In the genomic region with DNA sequence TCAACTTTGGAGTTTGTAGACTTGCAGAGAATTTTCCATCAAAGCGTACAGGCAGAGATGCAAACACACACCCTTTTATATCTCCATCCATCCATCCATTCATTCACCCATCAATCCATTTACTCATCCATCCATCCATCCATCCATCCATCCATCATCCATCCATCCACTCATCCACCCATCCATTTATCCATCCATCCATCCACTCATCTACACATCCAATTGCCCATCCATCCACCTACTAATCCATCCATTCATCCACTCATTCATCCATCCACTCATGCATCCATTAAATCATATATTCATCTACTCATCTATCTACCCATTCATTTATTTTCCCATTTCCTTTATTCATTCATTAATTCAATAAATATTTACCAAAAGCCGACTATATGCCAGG, we compare ENCODE assay signal across 35 cellular contexts.
"Had no signal": no experiment of that assay in that cellular context is flagged by ENCODE, and none has a peak within 500 bp of the region (broad histone marks: within the 10 kb centered on the region; RNA-seq: fewer than 3 reads in every experiment).

No MANE protein-coding gene starts in this region.

- FAIRE-seq: astrocyte, TTC549 had no signal

- H3K36me3 Mint-ChIP-seq: activated CD4-positive, alpha-beta memory T cell treated with anti-CD3 and anti-CD28 coated beads for 36 hours; activated naive CD4-positive, alpha-beta T cell treated with anti-CD3 and anti-CD28 coated beads, Interleukin-2, amount 50 U/mL, for 72 hours; activated naive CD8-positive, alpha-beta T cell treated with anti-CD3 and anti-CD28 coated beads for 36 hours had no signal

- H3K27ac ChIP-seq: adrenal gland, body of pancreas, brain microvascular endothelial cell, breast epithelium, VCaP had no signal

- DNase-seq: activated B cell treated with CpG ODN at 0.5 μM for 24 hours; activated CD4-positive, alpha-beta memory T cell treated with anti-CD3 and anti-CD28 coated beads for 36 hours; activated CD4-positive, alpha-beta T cell treated with anti-CD3 and anti-CD28 coated beads for 4 hours; activated CD4-positive, alpha-beta T cell treated with anti-CD3 and anti-CD28 coated beads, Interleukin-2, amount 10 ng/mL, durations not matched to agents 24 days and 14 days; activated CD4-positive, alpha-beta T cell treated with anti-CD3 and anti-CD28 coated beads, Interleukin-2, amount 50 U/mL, for 1 hour; activated CD4-positive, alpha-beta T cell treated with anti-CD3 and anti-CD28 coated beads, Interleukin-2, amount 50 U/mL, for 4 hours; activated CD4-positive, CD25-positive, alpha-beta regulatory T cell treated with anti-CD3 and anti-CD28 coated beads, Interleukin-2, amount 50 U/mL, for 72 hours; activated CD8-positive, alpha-beta memory T cell treated with anti-CD3 and anti-CD28 coated beads, Interleukin-2, amount 50 U/mL, for 4 hours; activated CD8-positive, alpha-beta T cell treated with anti-CD3 and anti-CD28 coated beads for 36 hours; activated effector memory CD4-positive, alpha-beta T cell treated with anti-CD3 and anti-CD28 coated beads, Interleukin-2, amount 50 U/mL, for 16 hours; activated gamma-delta T cell treated with Interleukin-2 at 50 U/mL for 16 hours; activated naive CD4-positive, alpha-beta T cell; activated naive CD4-positive, alpha-beta T cell treated with anti-CD3 and anti-CD28 coated beads for 36 hours; activated naive CD4-positive, alpha-beta T cell treated with anti-CD3 and anti-CD28 coated beads, Interleukin-2, amount 50 U/mL, for 16 hours; activated naive CD8-positive, alpha-beta T cell treated with anti-CD3 and anti-CD28 coated beads for 36 hours; activated T-cell treated with anti-CD3 and anti-CD28 coated beads for 4 hours; activated T-cell treated with anti-CD3 and anti-CD28 coated beads, Interleukin-2, amount 50 U/mL, for 1 hour; activated T-cell treated with anti-CD3 and anti-CD28 coated beads, Interleukin-2, amount 50 U/mL, for 4 hours; activated T-cell treated with anti-CD3 and anti-CD28 coated beads, Interleukin-2, amount 50 U/mL, for 72 hours; adrenal gland; amniotic stem cell; body of pancreas; brain microvascular endothelial cell; central memory CD4-positive, alpha-beta T cell; T-helper 2 cell; T-helper 9 cell had no signal

- H3K4me3 ChIP-seq: adrenal gland, body of pancreas, breast epithelium had no signal

- H3K27ac Mint-ChIP-seq: activated B cell treated with CpG ODN at 0.5 μM for 24 hours; activated CD4-positive, alpha-beta memory T cell treated with anti-CD3 and anti-CD28 coated beads for 36 hours; activated CD4-positive, alpha-beta T cell treated with anti-CD3 and anti-CD28 coated beads, Interleukin-2, amount 10 ng/mL, durations not matched to agents 24 days and 14 days; activated CD8-positive, alpha-beta T cell treated with anti-CD3 and anti-CD28 coated beads for 36 hours; activated naive CD4-positive, alpha-beta T cell treated with anti-CD3 and anti-CD28 coated beads for 36 hours; activated naive CD4-positive, alpha-beta T cell treated with anti-CD3 and anti-CD28 coated beads, Interleukin-2, amount 50 U/mL, for 72 hours; activated naive CD8-positive, alpha-beta T cell treated with anti-CD3 and anti-CD28 coated beads for 36 hours; activated T-cell treated with anti-CD3 and anti-CD28 coated beads, Interleukin-2, amount 50 U/mL, for 72 hours; activated T-helper 1 cell treated with anti-CD3 and anti-CD28 coated beads, Interleukin-12 subunit alpha, Interleukin-12 subunit beta, Interleukin-2, Interleukin-4 antibody, amounts not matched to agents 30 ng/mL and 10 ng/mL and 1 ng/mL, durations not matched to agents 14 hours and 24 hours and 36 hours; activated T-helper 17 cell treated with anti-CD3 and anti-CD28 coated beads, Interleukin-2, amount 50 U/mL, for 72 hours; T-helper 1 cell treated with Interleukin-12 subunit alpha and Interleukin-12 subunit beta and Interleukin-4 antibody, amounts not matched to agents 30 μg/mL and 1 μg/mL, for 36 hours; T-helper 2 cell treated with Interferon-gamma antibody and Interleukin-4, amounts not matched to agents 5 μg/mL and 100 μg/mL, for 36 hours had no signal

- H3K36me3 ChIP-seq: adrenal gland, brain microvascular endothelial cell, breast epithelium had no signal

- H3K4me1 ChIP-seq: adrenal gland, body of pancreas, breast epithelium had no signal

- H3K4me3 Mint-ChIP-seq: activated B cell treated with CpG ODN at 0.5 μM for 24 hours; activated CD4-positive, alpha-beta memory T cell treated with anti-CD3 and anti-CD28 coated beads for 36 hours; activated CD4-positive, alpha-beta T cell treated with anti-CD3 and anti-CD28 coated beads, Interleukin-2, amount 10 ng/mL, durations not matched to agents 24 days and 14 days; activated CD8-positive, alpha-beta T cell treated with anti-CD3 and anti-CD28 coated beads for 36 hours; activated naive CD4-positive, alpha-beta T cell treated with anti-CD3 and anti-CD28 coated beads for 36 hours; activated naive CD8-positive, alpha-beta T cell treated with anti-CD3 and anti-CD28 coated beads for 36 hours; activated T-cell treated with anti-CD3 and anti-CD28 coated beads, Interleukin-2, amount 50 U/mL, for 4 hours; activated T-cell treated with anti-CD3 and anti-CD28 coated beads, Interleukin-2, amount 50 U/mL, for 72 hours; activated T-helper 1 cell treated with anti-CD3 and anti-CD28 coated beads, Interleukin-12 subunit alpha, Interleukin-12 subunit beta, Interleukin-2, Interleukin-4 antibody, amounts not matched to agents 30 ng/mL and 10 ng/mL and 1 ng/mL, durations not matched to agents 14 hours and 24 hours and 36 hours; activated T-helper 17 cell treated with anti-CD3 and anti-CD28 coated beads, Interleukin-2, amount 50 U/mL, for 72 hours; T-helper 1 cell treated with Interleukin-12 subunit alpha and Interleukin-12 subunit beta and Interleukin-4 antibody, amounts not matched to agents 30 μg/mL and 1 μg/mL, for 36 hours; T-helper 2 cell treated with Interferon-gamma antibody and Interleukin-4, amounts not matched to agents 5 μg/mL and 100 μg/mL, for 36 hours had no signal

- H3K9me3 ChIP-seq: adrenal gland, body of pancreas, breast epithelium had no signal

- H3K4me1 Mint-ChIP-seq: activated B cell treated with CpG ODN at 0.5 μM for 24 hours; activated CD4-positive, alpha-beta T cell treated with anti-CD3 and anti-CD28 coated beads, Interleukin-2, amount 10 ng/mL, durations not matched to agents 24 days and 14 days; activated naive CD8-positive, alpha-beta T cell treated with anti-CD3 and anti-CD28 coated beads for 36 hours; activated T-helper 17 cell treated with anti-CD3 and anti-CD28 coated beads, Interleukin-2, amount 50 U/mL, for 72 hours had no signal

- H3K9me3 Mint-ChIP-seq: activated B cell treated with CpG ODN at 0.5 μM for 24 hours; activated CD4-positive, alpha-beta memory T cell treated with anti-CD3 and anti-CD28 coated beads for 36 hours; activated CD4-positive, alpha-beta T cell treated with anti-CD3 and anti-CD28 coated beads, Interleukin-2, amount 10 ng/mL, durations not matched to agents 24 days and 14 days; activated CD8-positive, alpha-beta T cell treated with anti-CD3 and anti-CD28 coated beads for 36 hours; activated naive CD4-positive, alpha-beta T cell treated with anti-CD3 and anti-CD28 coated beads for 36 hours; activated naive CD8-positive, alpha-beta T cell treated with anti-CD3 and anti-CD28 coated beads for 36 hours; activated T-cell treated with anti-CD3 and anti-CD28 coated beads, Interleukin-2, amount 50 U/mL, for 4 hours; activated T-helper 1 cell treated with anti-CD3 and anti-CD28 coated beads, Interleukin-12 subunit alpha, Interleukin-12 subunit beta, Interleukin-2, Interleukin-4 antibody, amounts not matched to agents 30 ng/mL and 10 ng/mL and 1 ng/mL, durations not matched to agents 14 hours and 24 hours and 36 hours; activated T-helper 17 cell treated with anti-CD3 and anti-CD28 coated beads, Interleukin-2, amount 50 U/mL, for 72 hours; T-helper 1 cell treated with Interleukin-12 subunit alpha and Interleukin-12 subunit beta and Interleukin-4 antibody, amounts not matched to agents 30 μg/mL and 1 μg/mL, for 36 hours; T-helper 2 cell treated with Interferon-gamma antibody and Interleukin-4, amounts not matched to agents 5 μg/mL and 100 μg/mL, for 36 hours had no signal
